ENCODE assay signal across 8 cellular contexts in genomic region chr5:173615884-173616576, GRCh38. TPM values are rescaled to one million over a fixed set of nuclear protein-coding genes. Genes with fewer than 3 reads are reported as not detected.
A peak's percentile ranks its signal among the peaks of the same experiment; 100 is the strongest.
DNase-seq lines count a peak whose midpoint lies in the region; ATAC-seq and TF ChIP-seq lines count a peak whose summit lies in the region.

No MANE protein-coding gene starts in this region.

- H2BK120ac ChIP-seq in neuronal stem cell (ENCODE audit: low read depth, low read length) = no peak overlapping the region

- H4K8ac ChIP-seq in neuronal stem cell (ENCODE audit: low read depth, low read length) = no peak overlapping the region

- peak overlapping the region; percentile 90 for H3K18ac ChIP-seq in neuronal stem cell (ENCODE audit: low read length)

- H3K9ac ChIP-seq in neuronal stem cell (ENCODE audit: low read depth, low read length, poor library complexity) = peak overlapping the region; percentile 92
- peak overlapping the region; percentile 79 to 97 (median 89) for H3K9ac ChIP-seq in subcutaneous abdominal adipose tissue (ENCODE audit: low read length in 5 of 5)

- H2BK12ac ChIP-seq in neuronal stem cell (ENCODE audit: low read length) = no peak overlapping the region

- H2BK15ac ChIP-seq in neuronal stem cell (ENCODE audit: low read length) = no peak overlapping the region

- peak overlapping the region; percentile 56 for H3K4me2 ChIP-seq in neuronal stem cell (ENCODE audit: insufficient read depth, low read length, poor library complexity, severe bottlenecking)

- DNase-seq in Daoy (ENCODE audit: low read depth) = peak; percentile 80
- DNase-seq in KBM-7 = peak; percentile 72
- peak; percentile 49 to 70 for DNase-seq in SHP77 (lab: John Stamatoyannopoulos, UW)
- DNase-seq in activated gamma-delta T cell (lab: John Stamatoyannopoulos, UW) = peak; percentile 54
- DNase-seq in foreskin fibroblast = peak; percentile 72 to 90
- peak; percentile 72 for DNase-seq in neuronal stem cell (ENCODE audit: low spot score)

- H3K23ac ChIP-seq in neuronal stem cell (ENCODE audit: low read depth, low read length, poor library complexity) = peak overlapping the region; percentile 18

- no peak overlapping the region for H4K91ac ChIP-seq in neuronal stem cell (ENCODE audit: low read depth, low read length, poor library complexity)

- H3K4me1 ChIP-seq in neuronal stem cell (ENCODE audit: control insufficient read depth in 2 of 2, insufficient read depth in 1 of 2, low read depth in 1 of 2, low read length in 2 of 2) (peaks cover 8 to 10% of the 10 kb centered on the region in 2 donors), subcutaneous abdominal adipose tissue (ENCODE audit: control insufficient read depth in 5 of 5, insufficient read depth in 5 of 5, low read length in 5 of 5) (peaks cover 7 to 57% (median 43%) of the 10 kb centered on the region in 5 donors)

- WGBS in neuronal stem cell (ENCODE audit: extremely low coverage in 2 of 2, insufficient read length in 2 of 2, insufficient replicate concordance in 1 of 2), 2 donors = no CpG with 5 or more reads among the region's 55 CpGs

- TF ChIP-seq CTCF in foreskin fibroblast (IDR thresholded peaks at IDR 0.05; ENCODE audit: low read depth, low read length) = peak; percentile 62

- ATAC-seq in GM21723 (IDR thresholded peaks at IDR 0.05; ENCODE audit: unreplicated experiment) = peak; percentile 65

- H2AK5ac ChIP-seq in neuronal stem cell (ENCODE audit: low read depth, low read length) = peak overlapping the region; percentile 16

- no peak overlapping the region for H3K14ac ChIP-seq in neuronal stem cell (ENCODE audit: low read length)

- H3K27me3 ChIP-seq in neuronal stem cell (ENCODE audit: control insufficient read depth in 3 of 3, insufficient read depth in 3 of 3, low read depth in 1 of 3, low read length in 3 of 3) = no peaks in the 10 kb centered on the region
- no peaks in the 10 kb centered on the region for H3K27me3 ChIP-seq in subcutaneous abdominal adipose tissue (ENCODE audit: control insufficient read depth in 5 of 5, insufficient read depth in 4 of 5, low read length in 5 of 5)

- no peaks in the 10 kb centered on the region for H3K9me3 ChIP-seq in neuronal stem cell (replicated peaks in 1 of 2; ENCODE audit: control insufficient read depth in 2 of 2, insufficient read depth in 1 of 2, low read depth in 1 of 2, low read length in 2 of 2)
- H3K9me3 ChIP-seq in subcutaneous abdominal adipose tissue (ENCODE audit: control insufficient read depth in 5 of 5, low read length in 5 of 5) = no peaks in the 10 kb centered on the region

- H3K4ac ChIP-seq in neuronal stem cell (ENCODE audit: low read length) = no peak overlapping the region

- H3K36me3 ChIP-seq in neuronal stem cell (replicated peaks in 1 of 2; ENCODE audit: control insufficient read depth in 2 of 2, insufficient read depth in 2 of 2, low read length in 2 of 2) = peaks cover 9 to 39% of the 10 kb centered on the region in 2 donors
- peaks cover 3 to 21% (median 12%) of the 10 kb centered on the region in 5 donors for H3K36me3 ChIP-seq in subcutaneous abdominal adipose tissue (ENCODE audit: control insufficient read depth in 5 of 5, insufficient read depth in 5 of 5, low read length in 5 of 5)

- H2AFZ ChIP-seq in neuronal stem cell (ENCODE audit: low read length) = peak overlapping the region; percentile 92

- H3K27ac ChIP-seq in neuronal stem cell (replicated peaks; ENCODE audit: low read length) = peak overlapping the region; percentile 68
- peak overlapping the region; percentile 93 for H3K27ac ChIP-seq in subcutaneous abdominal adipose tissue (ENCODE audit: low read depth, low read length)

- H3K4me3 ChIP-seq in foreskin fibroblast (ENCODE audit: low read depth in 1 of 2, low read length in 2 of 2) = peak overlapping the region; percentile 64 to 88
- peak overlapping the region; percentile 61 to 92 for H3K4me3 ChIP-seq in neuronal stem cell (ENCODE audit: low read length in 2 of 2)
- H3K4me3 ChIP-seq in subcutaneous abdominal adipose tissue (ENCODE audit: low read depth in 1 of 5, low read length in 5 of 5) = peak overlapping the region; percentile 75 to 89 (median 86)

- H3K79me1 ChIP-seq in neuronal stem cell (ENCODE audit: low read depth, low read length) = peaks cover 7% of the 10 kb centered on the region

- in situ Hi-C loops in KBM-7 (cut with MboI; ENCODE audit: low pct_unique_long_range_greater_than_20kb, low sequenced_read_pairs) = loop anchor here (25.0 kb wide), 1 partner anchor 696 kb away; no protein-coding TSS in a partner anchor

- no peak overlapping the region for H2BK5ac ChIP-seq in neuronal stem cell (ENCODE audit: low read length)

RNA-seq across cellular contexts. Expression of gene BOD1, which starts 0.4 kb away (rescaled TPM):
- total RNA-seq in Daoy (2014; rRNA removed; shearing (Covaris generic)) = 87.7 and 93.3 TPM in 2 replicates
- polyA plus RNA-seq in neuronal stem cell (2013, experiment 1 of 2) = 171 TPM
- 171 TPM for polyA plus RNA-seq in neuronal stem cell (2013, experiment 2 of 2)

Comparison
In these comparisons a context has a peak if more than half of its experiments do, and no peak if none do; other contexts are left out.
1. Peak in every context shown above with its lines: DNase-seq, ATAC-seq, H3K4me3 ChIP-seq and H3K27ac ChIP-seq.